ENCODE assay signal across 16 cellular contexts in genomic region chr1:7727816-7728477, GRCh38. TPM values are rescaled to one million over a fixed set of nuclear protein-coding genes. Genes with fewer than 3 reads are reported as not detected.
DNase-seq lines count a peak whose midpoint lies in the region; ATAC-seq and TF ChIP-seq lines count a peak whose summit lies in the region.
"Had no signal": no experiment of that assay in that cellular context is flagged by ENCODE, and none has a peak within 500 bp of the region (broad histone marks: within the 10 kb centered on the region; RNA-seq: fewer than 3 reads in every experiment).

No MANE protein-coding gene starts in this region.

- no peaks in the 10 kb centered on the region for H3K79me2 ChIP-seq in SK-N-SH (ENCODE audit: insufficient read depth)

- H4K20me1 ChIP-seq in SK-N-SH (ENCODE audit: insufficient read depth), result no peaks in the 10 kb centered on the region

- H3K9me3 ChIP-seq in SK-N-SH (no peaks in the 10 kb centered on the region), suprapubic skin (no peaks in the 10 kb centered on the region)
- H3K9me3 ChIP-seq: esophagus muscularis mucosa had no signal

- H3K4me1 ChIP-seq in SK-N-SH (ENCODE audit: control insufficient read depth in 1 of 2, insufficient read depth in 2 of 2, low read depth in 1 of 2, low read length in 1 of 2), result peaks cover 0 to 18% of the 10 kb centered on the region in 2 experiments; a peak in 1 of 4 replicates
- peaks cover 6% of the 10 kb centered on the region for H3K4me1 ChIP-seq in suprapubic skin

- WGBS in SK-N-SH (ENCODE audit: low lambda C conversion rate), result 77% methylated on average over 11 of the region's 14 CpGs
- 90% methylated on average over 10 of the region's 14 CpGs for WGBS in suprapubic skin

- no peak overlapping the region for H3K4me2 ChIP-seq in SK-N-SH

- DNase-seq in SK-N-SH (peak; percentile 36), cerebellar cortex (ENCODE audit: low spot score) (peak; percentile 66), midbrain (lab: John Stamatoyannopoulos, UW) (peak; percentile 66), suprapubic skin (ENCODE audit: low spot score in 2 of 2) (no peak), erythroblast (lab: John Stamatoyannopoulos, UW) (no peak), AG20443 (ENCODE audit: low spot score) (no peak)
- DNase-seq: activated CD4-positive, alpha-beta T cell treated with anti-CD3 and anti-CD28 coated beads for 4 hours; GDM1; NCI-H1092 treated with DMSO at 0.1 percent for 48 hours; NCI-H526 treated with DMSO at 0.1 percent for 48 hours; stimulated activated CD4-positive, alpha-beta T cell treated with anti-CD3 and anti-CD28 coated beads, Interleukin-12 subunit alpha, Interleukin-12 subunit beta, amount 100 ng/mL, for 4 hours had no signal

- H3K9me2 ChIP-seq in SK-N-SH, result no peaks in the 10 kb centered on the region

- H3K27ac ChIP-seq in SK-N-SH (ENCODE audit: low read depth in 2 of 2, low read length in 1 of 2), result peak overlapping the region in 1 of 2 experiments; percentile 35; a peak in 1 of 4 replicates
- no peak overlapping the region for H3K27ac ChIP-seq in suprapubic skin
- H3K27ac ChIP-seq: C4-2B, esophagus muscularis mucosa had no signal

- no peaks in the 10 kb centered on the region for H3K27me3 ChIP-seq in SK-N-SH (ENCODE audit: insufficient read depth)
- H3K27me3 ChIP-seq in suprapubic skin, result no peaks in the 10 kb centered on the region
- H3K27me3 ChIP-seq: esophagus muscularis mucosa had no signal

- TF ChIP-seq RAD21 in SK-N-SH (IDR thresholded peaks at IDR 0.05; ENCODE audit: low read length), result no peak

- POLR2A ChIA-PET in SK-N-SH (lab: Yijun Ruan, JAX), result no interaction called here

- CTCF ChIA-PET in SK-N-SH (lab: Yijun Ruan, JAX), result interaction anchor here (1.2 to 2.6 kb wide), 4 partner anchors 25 to 280 kb away, joined by 3 to 11 read pairs (median 8); no protein-coding TSS in a partner anchor

- TF ChIP-seq EP300 in SK-N-SH (IDR thresholded peaks at IDR 0.05; ENCODE audit: borderline replicate concordance in 1 of 2, low read depth in 1 of 2, low read length in 1 of 2), result no peak
- no peak for TF ChIP-seq EP300 in suprapubic skin (IDR thresholded peaks at IDR 0.05)

- no peak overlapping the region for H2AFZ ChIP-seq in SK-N-SH (ENCODE audit: low read depth)

- TF ChIP-seq CTCF in SK-N-SH (IDR thresholded peaks at IDR 0.05) (no peak), suprapubic skin (IDR thresholded peaks at IDR 0.05) (no peak)

- no peak for TF ChIP-seq POLR2A in suprapubic skin (IDR thresholded peaks at IDR 0.05)
- no peak for TF ChIP-seq POLR2A in erythroblast (IDR thresholded peaks at IDR 0.05; ENCODE audit: low read length)

- no peak for ATAC-seq in SK-N-SH treated with all-trans-retinoic acid at 6 μM for 48 hours
- no peak for ATAC-seq in HG03097 (IDR thresholded peaks at IDR 0.05; ENCODE audit: low FRiP score, unreplicated experiment)
- ATAC-seq: left lobe of liver had no signal

- H3F3A ChIP-seq in SK-N-SH (replicated peaks; ENCODE audit: insufficient read depth), result no peaks in the 10 kb centered on the region

- no peaks in the 10 kb centered on the region for H3K36me3 ChIP-seq in SK-N-SH (replicated peaks in 1 of 2; ENCODE audit: control insufficient read depth in 1 of 2, insufficient read depth in 2 of 2, low read length in 1 of 2)
- no peaks in the 10 kb centered on the region for H3K36me3 ChIP-seq in suprapubic skin
- H3K36me3 ChIP-seq: esophagus muscularis mucosa had no signal

- H3K9ac ChIP-seq in SK-N-SH, result no peak overlapping the region

- H3K4me3 ChIP-seq in SK-N-SH (ENCODE audit: low read depth in 2 of 2, low read length in 1 of 2), result no peak overlapping the region
- no peak overlapping the region for H3K4me3 ChIP-seq in suprapubic skin
- H3K4me3 ChIP-seq: esophagus muscularis mucosa had no signal

TF ChIP-seq in SK-N-SH, 30 proteins besides CTCF, POLR2A, EP300 and RAD21:
- TF ChIP-seq NRF1 (IDR thresholded peaks at IDR 0.05; ENCODE audit: low read depth, low read length) (no peak), FOXJ3 (CRISPR knock-in tag; IDR thresholded peaks at IDR 0.05) (no peak), RXRA (IDR thresholded peaks at IDR 0.05; ENCODE audit: borderline replicate concordance, low read depth) (no peak), MAX (IDR thresholded peaks at IDR 0.05; ENCODE audit: low read depth) (no peak), GABPA (IDR thresholded peaks at IDR 0.05; ENCODE audit: low read depth) (no peak), ELF1 (IDR thresholded peaks at IDR 0.05) (no peak), MEF2A (IDR thresholded peaks at IDR 0.05; ENCODE audit: borderline replicate concordance, low read depth) (no peak)

TF ChIP-seq in SK-N-SH treated with all-trans-retinoic acid at 6 μM for 48 hours, 23 proteins besides CTCF, POLR2A, EP300 and RAD21 (continues in another document):
- no peak for TF ChIP-seq TSHZ2 (CRISPR knock-in tag; IDR thresholded peaks at IDR 0.05)
- no peak for TF ChIP-seq CSDC2 (CRISPR knock-in tag; IDR thresholded peaks at IDR 0.05)
- no peak for TF ChIP-seq POU6F1 (CRISPR knock-in tag; IDR thresholded peaks at IDR 0.05; ENCODE audit: borderline replicate concordance, low read depth)
- TF ChIP-seq ESRRG (CRISPR knock-in tag; IDR thresholded peaks at IDR 0.05), result no peak
- no peak for TF ChIP-seq ZNF565 (CRISPR knock-in tag; conservative IDR thresholded peaks at IDR 0.05; ENCODE audit: low read depth)
- no peak for TF ChIP-seq TOX (CRISPR knock-in tag; IDR thresholded peaks at IDR 0.05; ENCODE audit: borderline replicate concordance)
- TF ChIP-seq ZFP3 (CRISPR knock-in tag; IDR thresholded peaks at IDR 0.05), result no peak
- TF ChIP-seq ZNF70 (CRISPR knock-in tag; IDR thresholded peaks at IDR 0.05), result no peak
- TF ChIP-seq CREB5 (CRISPR knock-in tag; IDR thresholded peaks at IDR 0.05; ENCODE audit: low read depth), result no peak

RNA-seq across cellular contexts. Expression of gene VAMP3, which starts 43.1 kb away (rescaled TPM):
- 96.4 and 114 TPM in 2 replicates for polyA plus RNA-seq in SK-N-SH (2012; rRNA removed)
- 141 and 168 TPM in 2 replicates for polyA plus RNA-seq in SK-N-SH (2012; cell fraction: cytosol; rRNA removed)
- polyA plus RNA-seq in SK-N-SH (2012; cell fraction: nucleus; rRNA removed), result 41.4 and 66.9 TPM in 2 replicates
- total RNA-seq in suprapubic skin, result 10 to 100 TPM; 62.8 to 79.9 (median 76.4) TPM

RNA-seq across cellular contexts. Expression of gene PER3, which starts 56.1 kb away (rescaled TPM):
- polyA plus RNA-seq in SK-N-SH (2012; rRNA removed), result 6.0 and 7.3 TPM in 2 replicates
- 4.2 and 5.0 TPM in 2 replicates for polyA plus RNA-seq in SK-N-SH (2012; cell fraction: cytosol; rRNA removed)
- 12.1 and 14.3 TPM in 2 replicates for polyA plus RNA-seq in SK-N-SH (2012; cell fraction: nucleus; rRNA removed)
- 10 to 100 TPM in 3 of 4 donors, 1 to 10 TPM in 1; 9.2 to 46.0 (median 19.1) TPM for total RNA-seq in suprapubic skin

Comparison
In these comparisons a context has a peak if more than half of its experiments do, and no peak if none do; other contexts are left out.
1. DNase-seq: peak in SK-N-SH (single experiment), cerebellar cortex (single experiment) and midbrain (single experiment); none in suprapubic skin (0 of 2), erythroblast (0 of 2) and AG20443 (single experiment).